14 cellular contexts compared by ENCODE assay signal in genomic region chr6:50608421-50608820, GRCh38.
"Had no signal": no experiment of that assay in that cellular context is flagged by ENCODE, and none has a peak within 500 bp of the region (broad histone marks: within the 10 kb centered on the region; RNA-seq: fewer than 3 reads in every experiment).

No MANE protein-coding gene starts in this region.

- H3K9ac ChIP-seq: parathyroid adenoma had no signal

- H3K4me3 ChIP-seq: stomach, thyroid gland, uterus had no signal

- H3K4me1 ChIP-seq: parathyroid adenoma, stomach, thyroid gland, uterus had no signal

- H2AFZ ChIP-seq: parathyroid adenoma had no signal

- DNase-seq: activated CD4-positive, alpha-beta memory T cell treated with anti-CD3 and anti-CD28 coated beads, Interleukin-2, amount 10 ng/mL, durations not matched to agents 7 days and 5 days; activated CD4-positive, alpha-beta T cell treated with anti-CD3 and anti-CD28 coated beads for 1 hour; activated gamma-delta T cell; activated T-cell treated with anti-CD3 and anti-CD28 coated beads, Interleukin-2, amount 50 U/mL, for 48 hours; brain microvascular endothelial cell; dermis blood vessel endothelial cell; endodermal cell; hypothalamus; naive thymus-derived CD4-positive, alpha-beta T cell; stimulated activated CD4-positive, alpha-beta T cell treated with anti-CD3 and anti-CD28 coated beads, Interleukin-4, amount 100 ng/mL, for 4 hours; stomach; thyroid gland; uterus had no signal

- H3K27ac ChIP-seq: brain microvascular endothelial cell, parathyroid adenoma, stomach, thyroid gland, uterus had no signal

- H3K79me2 ChIP-seq: parathyroid adenoma had no signal

- H3K27me3 ChIP-seq: brain microvascular endothelial cell, stomach, thyroid gland, uterus had no signal

- H3K9me3 ChIP-seq: thyroid gland, uterus had no signal

- H3K36me3 ChIP-seq: brain microvascular endothelial cell, stomach, thyroid gland, uterus had no signal
